22 cellular contexts compared by ENCODE assay signal in the genomic region with DNA sequence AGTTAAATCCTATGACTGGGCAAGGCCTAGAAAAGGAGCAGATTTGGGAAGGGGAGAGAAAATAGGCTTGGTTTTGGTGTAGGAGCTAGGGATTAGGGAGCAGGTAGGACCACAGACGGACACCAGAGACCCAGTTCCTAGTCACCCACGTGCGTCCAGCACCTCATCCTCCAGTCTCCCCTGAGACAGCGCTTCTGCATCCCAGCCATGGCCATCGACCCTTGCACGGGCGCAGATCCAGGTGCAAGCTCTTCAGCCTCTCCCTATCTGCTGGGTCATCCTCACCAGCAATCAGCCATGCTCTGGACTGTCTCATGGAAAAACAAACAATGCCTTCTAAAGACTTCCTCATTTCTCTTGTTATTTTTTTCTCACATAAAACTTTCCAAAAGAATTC.
"Had no signal": no experiment of that assay in that cellular context is flagged by ENCODE, and none has a peak within 500 bp of the region (broad histone marks: within the 10 kb centered on the region; RNA-seq: fewer than 3 reads in every experiment).

No MANE protein-coding gene starts in this region.

- H3K4me1 Mint-ChIP-seq: immature natural killer cell; naive B cell; stimulated activated naive B cell treated with anti-CD40 and anti-IgM and Interleukin-4, amounts not matched to agents 10 μg/mL and 1 μg/mL and 100 μg/mL, for 72 hours; stimulated activated naive CD8-positive, alpha-beta T cell treated with anti-CD3 and anti-CD28 coated beads, Interleukin-15, amount 100 ng/mL, for 72 hours had no signal

- H3K9me3 Mint-ChIP-seq: immature natural killer cell; naive B cell; nephron progenitor cell; stimulated activated naive B cell treated with anti-CD40 and anti-IgM and Interleukin-4, amounts not matched to agents 10 μg/mL and 1 μg/mL and 100 μg/mL, for 72 hours; stimulated activated naive CD8-positive, alpha-beta T cell treated with anti-CD3 and anti-CD28 coated beads, Interleukin-15, amount 100 ng/mL, for 72 hours had no signal

- H3K27ac Mint-ChIP-seq: immature natural killer cell; naive B cell; nephron progenitor cell; stimulated activated naive B cell treated with anti-CD40 and anti-IgM and Interleukin-4, amounts not matched to agents 10 μg/mL and 1 μg/mL and 100 μg/mL, for 72 hours; stimulated activated naive CD8-positive, alpha-beta T cell treated with anti-CD3 and anti-CD28 coated beads, Interleukin-15, amount 100 ng/mL, for 72 hours had no signal

- H3K9me3 ChIP-seq: esophagus muscularis mucosa, gastrocnemius medialis, left ventricle myocardium inferior, lower lobe of right lung, testis, tibial nerve had no signal

- H3K27me3 ChIP-seq: esophagus muscularis mucosa, gastrocnemius medialis, testis, tibial nerve had no signal

- H3K4me3 Mint-ChIP-seq: immature natural killer cell; naive B cell; nephron progenitor cell; stimulated activated naive B cell treated with anti-CD40 and anti-IgM and Interleukin-4, amounts not matched to agents 10 μg/mL and 1 μg/mL and 100 μg/mL, for 72 hours; stimulated activated naive CD8-positive, alpha-beta T cell treated with anti-CD3 and anti-CD28 coated beads, Interleukin-15, amount 100 ng/mL, for 72 hours had no signal

- DNase-seq: cortex of kidney; dorsolateral prefrontal cortex; effector memory CD4-positive, alpha-beta T cell; gastrocnemius medialis; immature natural killer cell; kidney; left cardiac atrium; left ventricle myocardium inferior; lower lobe of right lung; mesenchymal stem cell; naive B cell; nephron progenitor cell; stimulated activated CD4-positive, alpha-beta T cell treated with anti-CD3 and anti-CD28 coated beads, Interleukin-2, amount 100 ng/mL, for 24 hours; stimulated activated CD4-positive, alpha-beta T cell treated with anti-CD3 and anti-CD28 coated beads, Interleukin-4, amount 100 ng/mL, for 4 hours; stimulated activated naive B cell treated with anti-CD40 and anti-IgM and Interleukin-4, amounts not matched to agents 10 μg/mL and 1 μg/mL and 100 μg/mL, for 72 hours; stimulated activated naive CD8-positive, alpha-beta T cell treated with anti-CD3 and anti-CD28 coated beads, Interleukin-15, amount 100 ng/mL, for 72 hours; testis had no signal

- H3K4me1 ChIP-seq: esophagus muscularis mucosa, gastrocnemius medialis, left ventricle myocardium inferior, lower lobe of right lung, testis, tibial nerve had no signal

- H3K36me3 Mint-ChIP-seq: immature natural killer cell; naive B cell; stimulated activated naive B cell treated with anti-CD40 and anti-IgM and Interleukin-4, amounts not matched to agents 10 μg/mL and 1 μg/mL and 100 μg/mL, for 72 hours had no signal

- H3K27me3 Mint-ChIP-seq: naive B cell; stimulated activated naive CD8-positive, alpha-beta T cell treated with anti-CD3 and anti-CD28 coated beads, Interleukin-15, amount 100 ng/mL, for 72 hours had no signal

- H3K27ac ChIP-seq: dorsolateral prefrontal cortex, epithelial cell of prostate, esophagus muscularis mucosa, gastrocnemius medialis, left ventricle myocardium inferior, lower lobe of right lung, skin epidermis, testis, tibial nerve had no signal

- ATAC-seq: gastrocnemius medialis; left cardiac atrium; lower lobe of right lung; sciatic nerve; stimulated activated naive B cell treated with anti-CD40 and anti-IgM and Interleukin-4, amounts not matched to agents 10 μg/mL and 1 μg/mL and 100 μg/mL, for 72 hours; stimulated activated naive CD8-positive, alpha-beta T cell treated with anti-CD3 and anti-CD28 coated beads, Interleukin-15, amount 100 ng/mL, for 72 hours had no signal

- H3K4me3 ChIP-seq: dorsolateral prefrontal cortex, esophagus muscularis mucosa, gastrocnemius medialis, left ventricle myocardium inferior, lower lobe of right lung, skin epidermis, testis, tibial nerve had no signal

- H3K36me3 ChIP-seq: esophagus muscularis mucosa, gastrocnemius medialis, left ventricle myocardium inferior, lower lobe of right lung, tibial nerve had no signal
